ENCODE assay signal across 23 cellular contexts in the genomic region with DNA sequence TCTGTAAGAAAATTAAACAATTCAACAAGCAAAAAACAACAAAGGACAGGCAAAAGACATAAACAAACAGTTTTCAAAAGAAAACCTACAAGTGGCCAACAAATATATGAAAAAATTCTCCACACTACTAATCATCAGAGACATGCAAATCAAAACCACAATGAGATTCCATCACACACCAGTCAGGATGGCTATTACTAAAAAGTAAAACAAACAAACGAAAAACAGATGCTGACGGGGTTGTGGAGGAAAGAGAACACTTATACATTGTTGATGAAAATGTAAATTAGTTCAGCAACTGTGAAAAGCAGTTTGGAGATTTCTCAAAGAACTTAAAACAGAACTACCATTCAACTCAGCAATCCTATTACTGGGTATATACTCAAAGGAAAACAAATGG.
DNase-seq lines count a peak whose midpoint lies in the region; ATAC-seq, FAIRE-seq and TF ChIP-seq lines count a peak whose summit lies in the region.
"Had no signal": no experiment of that assay in that cellular context is flagged by ENCODE, and none has a peak within 500 bp of the region (broad histone marks: within the 10 kb centered on the region; RNA-seq: fewer than 3 reads in every experiment).

No MANE protein-coding gene starts in this region.

- H3K4me3 ChIP-seq in bronchial epithelial cell (ENCODE audit: low read depth, low read length) (no peak overlapping the region), tibial artery (no peak overlapping the region)
- H3K4me3 ChIP-seq: mucosa of descending colon, right lobe of liver, suprapubic skin had no signal

- peaks cover 0 to 5% (median 0%) of the 10 kb centered on the region in 3 donors for H3K9me3 ChIP-seq in tibial artery
- H3K9me3 ChIP-seq: neutrophil, right lobe of liver, suprapubic skin had no signal

- H3K27me3 ChIP-seq in bronchial epithelial cell (ENCODE audit: control insufficient read depth, insufficient read depth, low read length) (no peaks in the 10 kb centered on the region), tibial artery (no peaks in the 10 kb centered on the region)
- H3K27me3 ChIP-seq: neutrophil, right lobe of liver, suprapubic skin had no signal

- H3K27ac ChIP-seq in tibial artery = no peak overlapping the region
- H3K27ac ChIP-seq: neutrophil, right lobe of liver, suprapubic skin had no signal

- intact Hi-C loops in tibial artery (cut with DNase I; ENCODE audit: low total_unique reads) = no loop called here

- TF ChIP-seq CTCF in bronchial epithelial cell (IDR thresholded peaks at IDR 0.05; ENCODE audit: insufficient read depth, low read length, severe bottlenecking) (no peak), tibial artery (IDR thresholded peaks at IDR 0.05) (no peak)

- DNase-seq in AG20443 (ENCODE audit: low spot score) (peak; percentile 14), LHCN-M2 (ENCODE audit: low read depth) (peak; percentile 84), bronchial epithelial cell (ENCODE audit: low read depth) (peak; percentile 41), iris pigment epithelial cell (ENCODE audit: low read depth) (peak; percentile 83), tibial artery (no peak), SIG-M5 (lab: John Stamatoyannopoulos, UW) (no peak)
- no peak for DNase-seq in stimulated activated CD4-positive, alpha-beta T cell treated with anti-CD3 and anti-CD28 coated beads, Interleukin-2, amount 100 ng/mL, for 48 hours
- DNase-seq: activated CD4-positive, alpha-beta T cell treated with anti-CD3 and anti-CD28 coated beads, Interleukin-2, amount 50 U/mL, for 1 hour; activated T-cell treated with anti-CD3 and anti-CD28 coated beads, Interleukin-2, amount 50 U/mL, for 1 hour; KBM-7; left colon; mucosa of descending colon; NCI-H1417 treated with DMSO at 0.1 percent for 48 hours; NCI-H2171; NCI-H82; right lobe of liver had no signal

- H3K4me1 ChIP-seq in tibial artery = no peaks in the 10 kb centered on the region
- H3K4me1 ChIP-seq: right lobe of liver, suprapubic skin had no signal

- no peaks in the 10 kb centered on the region for H3K36me3 ChIP-seq in bronchial epithelial cell (ENCODE audit: control insufficient read depth, insufficient read depth, low read length)
- no peaks in the 10 kb centered on the region for H3K36me3 ChIP-seq in tibial artery
- H3K36me3 ChIP-seq: neutrophil, right lobe of liver, suprapubic skin had no signal

- no peak for FAIRE-seq in bronchial epithelial cell (lab: Jason Lieb, UNC)
- FAIRE-seq: GM19239 had no signal

- no peak for ATAC-seq in GM21360 (IDR thresholded peaks at IDR 0.05; ENCODE audit: unreplicated experiment)
- ATAC-seq: activated naive CD4-positive, alpha-beta T cell treated with anti-CD3 and anti-CD28 coated beads, Interleukin-2, amount 50 U/mL, for 72 hours; left colon; mucosa of descending colon; Panc1; right lobe of liver; SK-N-SH treated with all-trans-retinoic acid at 6 μM for 48 hours had no signal

Comparison
In these comparisons a context has a peak if more than half of its experiments do, and no peak if none do; other contexts are left out.
1. DNase-seq: peak in AG20443 (single experiment), LHCN-M2 (single experiment), bronchial epithelial cell (single experiment) and iris pigment epithelial cell (single experiment); none in tibial artery (0 of 2), stimulated activated CD4-positive, alpha-beta T cell treated with anti-CD3 and anti-CD28 coated beads, Interleukin-2, amount 100 ng/mL, for 48 hours (0 of 2) and SIG-M5 (single experiment).